ENCODE assay signal across 13 cellular contexts in the genomic region with DNA sequence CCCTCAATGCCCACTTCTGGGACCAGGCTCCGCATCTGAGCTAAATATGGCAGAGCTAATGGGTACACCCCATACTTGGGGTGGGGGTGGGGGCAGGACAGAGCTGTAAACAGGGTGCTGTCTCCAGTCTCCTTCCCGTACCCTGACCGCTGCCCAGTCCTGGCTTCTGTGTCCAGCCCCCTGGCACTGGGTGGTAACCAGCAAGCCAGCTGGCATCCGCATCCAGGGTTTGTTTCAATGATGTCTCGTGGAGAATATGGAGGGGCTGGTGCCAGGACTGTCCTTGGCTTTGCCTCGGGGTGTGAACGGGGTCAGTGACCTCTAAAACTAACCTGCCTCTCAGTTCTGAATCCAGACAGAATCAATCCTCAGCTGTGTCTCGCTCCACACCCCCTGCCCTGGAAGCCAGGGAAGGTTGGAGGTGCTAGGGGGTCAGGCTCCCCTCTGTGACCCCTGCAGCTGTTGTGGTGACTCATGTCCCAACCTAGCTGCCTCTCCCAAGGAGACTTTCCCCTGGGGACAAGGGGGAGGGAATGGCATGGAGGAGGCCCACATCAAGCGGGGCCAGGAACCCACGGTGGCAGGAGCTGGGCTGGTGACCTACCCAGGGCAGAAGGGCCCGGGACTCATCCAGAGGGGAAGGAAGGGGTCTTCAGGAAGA. TPM values are rescaled to one million over a fixed set of nuclear protein-coding genes. Genes with fewer than 3 reads are reported as not detected.
DNase-seq lines count a peak whose midpoint lies in the region; ATAC-seq and TF ChIP-seq lines count a peak whose summit lies in the region.
"Had no signal": no experiment of that assay in that cellular context is flagged by ENCODE, and none has a peak within 500 bp of the region (broad histone marks: within the 10 kb centered on the region; RNA-seq: fewer than 3 reads in every experiment).

No MANE protein-coding gene starts in this region.

- no peak overlapping the region for H3K4me3 ChIP-seq in HEK293 (ENCODE audit: low read depth, low read length)
- H3K4me3 ChIP-seq in adrenal gland, result no peak overlapping the region

- WGBS in adrenal gland, 4 donors, result 25 to 38% (median 29%) methylated on average over 3 to 11 of the region's 11 CpGs

- H3K9me3 Mint-ChIP-seq in stimulated activated effector memory CD8-positive, alpha-beta T cell treated with anti-CD3 and anti-CD28 coated beads, Interleukin-12 subunit alpha, Interleukin-12 subunit beta, amount 100 ng/mL, for 72 hours, result no peaks in the 10 kb centered on the region

- TF ChIP-seq CTCF in HEK293 (tag by site-specific recombination; IDR thresholded peaks at IDR 0.05), result no peak
- TF ChIP-seq CTCF in adrenal gland (IDR thresholded peaks at IDR 0.05), result no peak

- POLR2A ChIA-PET in HEK293 (lab: Yijun Ruan, JAX), result interaction anchor here (0.6 to 1.4 kb wide), 6 partner anchors 9 to 63 kb away, joined by 3 to 5 read pairs (median 4); a partner anchor contains a TSS

- H3K36me3 Mint-ChIP-seq in stimulated activated effector memory CD8-positive, alpha-beta T cell treated with anti-CD3 and anti-CD28 coated beads, Interleukin-12 subunit alpha, Interleukin-12 subunit beta, amount 100 ng/mL, for 72 hours, result peaks cover 13% of the 10 kb centered on the region

- peaks cover 0 to 13% of the 10 kb centered on the region in 2 experiments; a peak in 1 of 3 replicates for H3K36me3 ChIP-seq in HEK293 (ENCODE audit: control insufficient read depth in 2 of 2, insufficient read depth in 1 of 2, low read length in 2 of 2)
- peaks cover 0 to 12% of the 10 kb centered on the region in 2 donors for H3K36me3 ChIP-seq in adrenal gland (replicated peaks in 1 of 2)

- peak overlapping the region; percentile 32 for H3K27ac Mint-ChIP-seq in stimulated activated effector memory CD8-positive, alpha-beta T cell treated with anti-CD3 and anti-CD28 coated beads, Interleukin-12 subunit alpha, Interleukin-12 subunit beta, amount 100 ng/mL, for 72 hours

- H3K4me3 Mint-ChIP-seq in stimulated activated effector memory CD8-positive, alpha-beta T cell treated with anti-CD3 and anti-CD28 coated beads, Interleukin-12 subunit alpha, Interleukin-12 subunit beta, amount 100 ng/mL, for 72 hours, result peak overlapping the region; percentile 69

- CTCF ChIA-PET in HEK293 (lab: Yijun Ruan, JAX), result interaction anchor here (0.6 to 11.6 kb wide), 10 partner anchors 15 to 139 kb away, joined by 3 to 168 read pairs (median 3); a partner anchor contains a TSS

- intact Hi-C loops in adrenal gland (cut with DNase I), result no loop called here

- H3K27ac ChIP-seq in HEK293 (ENCODE audit: extremely low read depth, low read depth, low read length), result no peak overlapping the region
- H3K27ac ChIP-seq in adrenal gland, result peak overlapping the region in 2 of 5 donors; percentile 29 to 74
- H3K27ac ChIP-seq in layer of hippocampus (ENCODE audit: low read depth, low read length), result peak overlapping the region; percentile 48

- peaks cover 20% of the 10 kb centered on the region for H3K4me1 Mint-ChIP-seq in stimulated activated effector memory CD8-positive, alpha-beta T cell treated with anti-CD3 and anti-CD28 coated beads, Interleukin-12 subunit alpha, Interleukin-12 subunit beta, amount 100 ng/mL, for 72 hours

- no peak for TF ChIP-seq POLR2A in adrenal gland (IDR thresholded peaks at IDR 0.05)

- DNase-seq in adrenal gland (peak in 6 of 7 donors; percentile 56 to 88 (median 72)), NCI-H345 treated with DMSO at 0.1 percent for 48 hours (lab: John Stamatoyannopoulos, UW; ENCODE audit: unreplicated experiment) (no peak), NCI-H187 (lab: John Stamatoyannopoulos, UW) (no peak)
- no peak for DNase-seq in stimulated activated effector memory CD8-positive, alpha-beta T cell treated with anti-CD3 and anti-CD28 coated beads, Interleukin-12 subunit alpha, Interleukin-12 subunit beta, amount 100 ng/mL, for 72 hours (ENCODE audit: low spot score in 2 of 2)
- DNase-seq: activated CD8-positive, alpha-beta memory T cell treated with anti-CD3 and anti-CD28 coated beads, Interleukin-2, amount 50 U/mL, for 4 hours; GDM1; MV-4-11; SIG-M5 had no signal

- H3K9me3 ChIP-seq in HEK293 (ENCODE audit: control insufficient read depth, insufficient read depth, low read depth, low read length), result no peaks in the 10 kb centered on the region
- H3K9me3 ChIP-seq in adrenal gland (replicated peaks in 1 of 3), result no peaks in the 10 kb centered on the region

- H3K27me3 ChIP-seq in adrenal gland (peaks cover 23% of the 10 kb centered on the region), layer of hippocampus (ENCODE audit: control insufficient read depth, insufficient read depth, low read length) (peaks cover 10% of the 10 kb centered on the region)

- ATAC-seq in stimulated activated effector memory CD8-positive, alpha-beta T cell treated with anti-CD3 and anti-CD28 coated beads, Interleukin-12 subunit alpha, Interleukin-12 subunit beta, amount 100 ng/mL, for 72 hours, result no peak
- no peak for ATAC-seq in GM19351 (IDR thresholded peaks at IDR 0.05; ENCODE audit: unreplicated experiment)
- no peak for ATAC-seq in GM21825 (IDR thresholded peaks at IDR 0.05; ENCODE audit: unreplicated experiment)
- ATAC-seq: left colon had no signal

- H3K4me1 ChIP-seq in HEK293 (ENCODE audit: control insufficient read depth, insufficient read depth, low read length) (peaks cover 9% of the 10 kb centered on the region), adrenal gland (replicated peaks in 1 of 2) (peaks cover 19 to 30% of the 10 kb centered on the region in 2 donors)

TF ChIP-seq in HEK293, 187 proteins besides CTCF, POLR2A, EP300 and RAD21 (continues in another document):
- TF ChIP-seq ZNF529 (tag by site-specific recombination; IDR thresholded peaks at IDR 0.05; ENCODE audit: insufficient replicate concordance) (no peak), MZF1 (tag by site-specific recombination; IDR thresholded peaks at IDR 0.05; ENCODE audit: borderline replicate concordance) (no peak), ZFP69B (tag by site-specific recombination; IDR thresholded peaks at IDR 0.05) (0 out of 2 replicates have a peak, but pooled peaks have one; percentile 11), GLIS2 (tag by site-specific recombination; IDR thresholded peaks at IDR 0.05) (peak; percentile 88)
- TF ChIP-seq, protein P1, sequence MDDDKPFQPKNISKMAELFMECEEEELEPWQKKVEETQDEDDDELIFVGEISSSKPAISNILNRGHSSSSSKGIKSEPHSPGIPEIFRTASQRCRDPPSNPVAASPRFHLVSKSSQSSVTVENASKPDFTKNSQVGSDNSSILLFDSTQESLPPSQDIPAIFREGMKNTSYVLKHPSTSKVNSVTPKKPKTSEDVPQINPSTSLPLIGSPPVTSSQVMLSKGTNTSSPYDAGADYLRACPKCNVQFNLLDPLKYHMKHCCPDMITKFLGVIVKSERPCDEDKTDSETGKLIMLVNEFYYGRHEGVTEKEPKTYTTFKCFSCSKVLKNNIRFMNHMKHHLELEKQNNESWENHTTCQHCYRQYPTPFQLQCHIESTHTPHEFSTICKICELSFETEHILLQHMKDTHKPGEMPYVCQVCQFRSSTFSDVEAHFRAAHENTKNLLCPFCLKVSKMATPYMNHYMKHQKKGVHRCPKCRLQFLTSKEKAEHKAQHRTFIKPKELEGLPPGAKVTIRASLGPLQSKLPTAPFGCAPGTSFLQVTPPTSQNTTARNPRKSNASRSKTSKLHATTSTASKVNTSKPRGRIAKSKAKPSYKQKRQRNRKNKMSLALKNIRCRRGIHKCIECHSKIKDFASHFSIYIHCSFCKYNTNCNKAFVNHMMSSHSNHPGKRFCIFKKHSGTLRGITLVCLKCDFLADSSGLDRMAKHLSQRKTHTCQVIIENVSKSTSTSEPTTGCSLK (tag by site-specific recombination; IDR thresholded peaks at IDR 0.05), result no peak
- TF ChIP-seq, protein P2, sequence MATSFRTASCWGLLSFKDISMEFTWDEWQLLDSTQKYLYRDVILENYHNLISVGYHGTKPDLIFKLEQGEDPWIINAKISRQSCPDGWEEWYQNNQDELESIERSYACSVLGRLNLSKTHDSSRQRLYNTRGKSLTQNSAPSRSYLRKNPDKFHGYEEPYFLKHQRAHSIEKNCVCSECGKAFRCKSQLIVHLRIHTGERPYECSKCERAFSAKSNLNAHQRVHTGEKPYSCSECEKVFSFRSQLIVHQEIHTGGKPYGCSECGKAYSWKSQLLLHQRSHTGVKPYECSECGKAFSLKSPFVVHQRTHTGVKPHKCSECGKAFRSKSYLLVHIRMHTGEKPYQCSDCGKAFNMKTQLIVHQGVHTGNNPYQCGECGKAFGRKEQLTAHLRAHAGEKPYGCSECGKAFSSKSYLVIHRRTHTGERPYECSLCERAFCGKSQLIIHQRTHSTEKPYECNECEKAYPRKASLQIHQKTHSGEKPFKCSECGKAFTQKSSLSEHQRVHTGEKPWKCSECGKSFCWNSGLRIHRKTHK (tag by site-specific recombination; IDR thresholded peaks at IDR 0.05), result no peak
- TF ChIP-seq, protein P3, sequence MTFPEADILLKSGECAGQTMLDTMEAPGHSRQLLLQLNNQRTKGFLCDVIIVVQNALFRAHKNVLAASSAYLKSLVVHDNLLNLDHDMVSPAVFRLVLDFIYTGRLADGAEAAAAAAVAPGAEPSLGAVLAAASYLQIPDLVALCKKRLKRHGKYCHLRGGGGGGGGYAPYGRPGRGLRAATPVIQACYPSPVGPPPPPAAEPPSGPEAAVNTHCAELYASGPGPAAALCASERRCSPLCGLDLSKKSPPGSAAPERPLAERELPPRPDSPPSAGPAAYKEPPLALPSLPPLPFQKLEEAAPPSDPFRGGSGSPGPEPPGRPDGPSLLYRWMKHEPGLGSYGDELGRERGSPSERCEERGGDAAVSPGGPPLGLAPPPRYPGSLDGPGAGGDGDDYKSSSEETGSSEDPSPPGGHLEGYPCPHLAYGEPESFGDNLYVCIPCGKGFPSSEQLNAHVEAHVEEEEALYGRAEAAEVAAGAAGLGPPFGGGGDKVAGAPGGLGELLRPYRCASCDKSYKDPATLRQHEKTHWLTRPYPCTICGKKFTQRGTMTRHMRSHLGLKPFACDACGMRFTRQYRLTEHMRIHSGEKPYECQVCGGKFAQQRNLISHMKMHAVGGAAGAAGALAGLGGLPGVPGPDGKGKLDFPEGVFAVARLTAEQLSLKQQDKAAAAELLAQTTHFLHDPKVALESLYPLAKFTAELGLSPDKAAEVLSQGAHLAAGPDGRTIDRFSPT (tag by site-specific recombination; IDR thresholded peaks at IDR 0.05), result 0 out of 2 replicates have a peak, but pooled peaks have one; percentile 7

RNA-seq across cellular contexts. Expression of a gene that starts 1.5 kb away (rescaled TPM):
- 100 to 1,000 TPM in 3 of 8 donors, 10 to 100 TPM in 1, 1 to 10 TPM in 2, under 1 TPM in 1, not detected in 1; 0.47 to 366 (median 11.4) TPM for total RNA-seq in adrenal gland
- 100 to 1,000 TPM; 185 to 593 (median 477) TPM for polyA plus RNA-seq in adrenal gland

RNA-seq across cellular contexts. Expression of a gene that starts 1.6 kb away (rescaled TPM):
- total RNA-seq in adrenal gland, result 10 to 100 TPM in 1 of 8 donors, 1 to 10 TPM in 4, under 1 TPM in 2, not detected in 1; 0.78 to 13.6 (median 1.5) TPM
- polyA plus RNA-seq in adrenal gland, result 10 to 100 TPM in 1 of 3 donors, 1 to 10 TPM in 1, under 1 TPM in 1; 0.92 to 13.4 (median 2.9) TPM

RNA-seq across cellular contexts. Expression of a gene that starts 21.1 kb away (rescaled TPM):
- total RNA-seq in adrenal gland, result 10 to 100 TPM; 19.3 to 35.1 (median 22.8) TPM
- 10 to 100 TPM in 2 of 3 donors, 1 to 10 TPM in 1; 7.6 to 24.2 (median 23.0) TPM for polyA plus RNA-seq in adrenal gland

RNA-seq across cellular contexts. Expression of a gene that starts 29.8 kb away (rescaled TPM):
- 100 to 1,000 TPM in 3 of 8 donors, 10 to 100 TPM in 5; 38.6 to 129 (median 85.9) TPM for total RNA-seq in adrenal gland
- 100 to 1,000 TPM; 101 to 220 (median 102) TPM for polyA plus RNA-seq in adrenal gland

RNA-seq across cellular contexts. Expression of a gene that starts 33.1 kb away (rescaled TPM):
- 10 to 100 TPM in 6 of 8 donors, 1 to 10 TPM in 2; 7.4 to 16.9 (median 12.4) TPM for total RNA-seq in adrenal gland
- 10 to 100 TPM in 1 of 3 donors, 1 to 10 TPM in 2; 4.8 to 12.3 (median 8.3) TPM for polyA plus RNA-seq in adrenal gland

Comparison
In these comparisons a context has a peak if more than half of its experiments do, and no peak if none do; other contexts are left out.
1. DNase-seq: peak in adrenal gland (6 of 7); none in stimulated activated effector memory CD8-positive, alpha-beta T cell treated with anti-CD3 and anti-CD28 coated beads, Interleukin-12 subunit alpha, Interleukin-12 subunit beta, amount 100 ng/mL, for 72 hours (0 of 2), NCI-H345 treated with DMSO at 0.1 percent for 48 hours (single experiment) and NCI-H187 (0 of 2).